10 cellular contexts compared by ENCODE assay signal in the genomic region with DNA sequence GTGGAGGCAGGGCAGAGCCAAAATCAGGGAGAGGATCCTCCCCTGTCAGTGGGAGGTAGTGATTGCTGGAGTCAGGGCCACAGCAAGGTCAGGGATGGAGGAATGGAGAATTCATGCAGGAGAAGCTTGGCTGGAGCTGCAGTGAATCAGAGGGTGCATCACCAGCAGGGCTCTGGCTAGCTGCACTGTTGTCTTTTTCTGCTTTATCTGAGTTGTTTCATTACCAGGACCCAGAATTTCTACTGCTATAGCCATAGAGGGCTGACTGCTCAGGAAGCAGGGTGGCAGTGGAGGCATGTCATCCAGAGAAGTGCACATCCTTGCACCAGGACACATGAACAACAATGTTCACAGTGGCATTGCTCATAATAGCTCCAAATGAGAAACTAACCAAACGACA.
DNase-seq lines count a peak whose midpoint lies in the region; ATAC-seq and TF ChIP-seq lines count a peak whose summit lies in the region.
"Had no signal": no experiment of that assay in that cellular context is flagged by ENCODE, and none has a peak within 500 bp of the region (broad histone marks: within the 10 kb centered on the region; RNA-seq: fewer than 3 reads in every experiment).

No MANE protein-coding gene starts in this region.

- peak; percentile 95 for DNase-seq in IMR-90
- no peak for DNase-seq in endothelial cell (ENCODE audit: low spot score)
- no peak for DNase-seq in lung (ENCODE audit: low spot score)
- DNase-seq in thoracic aorta (ENCODE audit: low spot score), result no peak
- no peak for DNase-seq in type B pancreatic cell (ENCODE audit: extremely low spot score, unreplicated experiment)
- DNase-seq in HAP-1 (ENCODE audit: low spot score in 2 of 2), result no peak
- DNase-seq in NCI-H526 (lab: John Stamatoyannopoulos, UW), result no peak
- no peak for DNase-seq in DMS 273 treated with DMSO at 0.1 percent for 48 hours (lab: John Stamatoyannopoulos, UW)
- DNase-seq: activated naive CD8-positive, alpha-beta T cell treated with anti-CD3 and anti-CD28 coated beads, Interleukin-2, amount 50 U/mL, for 24 hours; naive thymus-derived CD8-positive, alpha-beta T cell had no signal

- peak overlapping the region; percentile 13; the same call in 1 of the 2 replicates for H3K4me2 ChIP-seq in IMR-90 (ENCODE audit: low read depth, low read length)

- peak overlapping the region; percentile 98 for H3K23ac ChIP-seq in IMR-90 (ENCODE audit: low read depth, low read length)

- H3K9me3 Mint-ChIP-seq in endothelial cell (ENCODE audit: unreplicated experiment) (no peaks in the 10 kb centered on the region), type B pancreatic cell (no peaks in the 10 kb centered on the region)
- H3K9me3 Mint-ChIP-seq: activated naive CD8-positive, alpha-beta T cell treated with anti-CD3 and anti-CD28 coated beads, Interleukin-2, amount 50 U/mL, for 24 hours; naive thymus-derived CD8-positive, alpha-beta T cell had no signal

- peaks cover 36% of the 10 kb centered on the region for H3K9me1 ChIP-seq in IMR-90 (ENCODE audit: insufficient read depth, low read length)

- H3K4me3 ChIP-seq in IMR-90 (ENCODE audit: insufficient read depth, low read depth, low read length) (no peak overlapping the region), lung (no peak overlapping the region), thoracic aorta (no peak overlapping the region), HAP-1 (no peak overlapping the region)

- H3K4me1 ChIP-seq in IMR-90 (ENCODE audit: control insufficient read depth, insufficient read depth, low read length) (peaks cover 33% of the 10 kb centered on the region), lung (ENCODE audit: control insufficient read depth in 2 of 2, insufficient read depth in 2 of 2, low read length in 2 of 2) (peaks cover 5 to 14% of the 10 kb centered on the region in 2 donors), thoracic aorta (ENCODE audit: control insufficient read depth in 1 of 2, low read depth in 2 of 2) (peaks cover 24 to 69% of the 10 kb centered on the region in 2 donors), HAP-1 (no peaks in the 10 kb centered on the region)

- H3K9ac ChIP-seq in IMR-90 (ENCODE audit: low read depth, low read length), result peak overlapping the region; percentile 72

- H3K79me1 ChIP-seq in IMR-90 (ENCODE audit: low read depth in 1 of 2, low read length in 2 of 2), result peaks cover 5 to 34% of the 10 kb centered on the region in 2 experiments; a peak in 3 of 4 replicates

- H2AFZ ChIP-seq in IMR-90 (replicated peaks; ENCODE audit: low read length, poor library complexity), result peak overlapping the region; percentile 11

- H3K27ac Mint-ChIP-seq in endothelial cell (ENCODE audit: unreplicated experiment), result peak overlapping the region; percentile 62
- no peak overlapping the region for H3K27ac Mint-ChIP-seq in type B pancreatic cell
- H3K27ac Mint-ChIP-seq: activated naive CD8-positive, alpha-beta T cell treated with anti-CD3 and anti-CD28 coated beads, Interleukin-2, amount 50 U/mL, for 24 hours; naive thymus-derived CD8-positive, alpha-beta T cell had no signal

- peak overlapping the region; percentile 99 for H3K4ac ChIP-seq in IMR-90 (ENCODE audit: low read depth, low read length)

- CTCF ChIA-PET in IMR-90 (lab: Yijun Ruan, JAX), result interaction anchor here (0.8 to 2.6 kb wide), 7 partner anchors 11 to 123 kb away, joined by 3 to 13 read pairs (median 5); partner anchors contain the start of gene GALNT15

- H3K14ac ChIP-seq in IMR-90 (replicated peaks; ENCODE audit: low read depth, low read length), result peak overlapping the region; percentile 97

- no TSS peak for BruUV-seq in IMR-90 (replicated peaks; lab: Mats Ljungman, UMichigan)

- POLR2A ChIA-PET in IMR-90 (lab: Charles Lee; ENCODE audit: unreplicated experiment), result interaction anchor here (0.6 to 2.3 kb wide), 7 partner anchors 9 to 123 kb away, joined by 3 to 5 read pairs (median 4); no protein-coding TSS in a partner anchor

- H4K91ac ChIP-seq in IMR-90 (ENCODE audit: insufficient read depth, low read depth, low read length), result peak overlapping the region; percentile 96

- TF ChIP-seq POLR2A in IMR-90 (IDR thresholded peaks at IDR 0.05; ENCODE audit: low read depth, low read length), result peak; percentile 63

- peak overlapping the region; percentile 94 for H3K18ac ChIP-seq in IMR-90 (ENCODE audit: low read depth, low read length)

- peak overlapping the region; percentile 91 for H2BK15ac ChIP-seq in IMR-90 (ENCODE audit: low read depth, low read length)

- WGBS in IMR-90 (ENCODE audit: extremely low coverage in 2 of 2, insufficient read length in 1 of 2), 2 experiments, result no CpG with 5 or more reads among the region's 1 CpG
- 60 to 84% methylated on average over 1 of the region's 1 CpG for WGBS in lung, 2 donors

- peak overlapping the region; percentile 99 for H2BK20ac ChIP-seq in IMR-90 (ENCODE audit: low read depth, low read length)

- peak; percentile 31 for TF ChIP-seq RAD21 in IMR-90 (IDR thresholded peaks at IDR 0.05; ENCODE audit: low read length)

- H3K27ac ChIP-seq in IMR-90 (ENCODE audit: insufficient read depth, low read length), result peak overlapping the region; percentile 95
- H3K27ac ChIP-seq in lung (ENCODE audit: low read depth in 1 of 2, low read length in 1 of 2), result peak overlapping the region in 1 of 2 donors; percentile 73
- peak overlapping the region; percentile 75 to 81 for H3K27ac ChIP-seq in thoracic aorta

- peak overlapping the region; percentile 100 for H2BK120ac ChIP-seq in IMR-90 (ENCODE audit: low read depth, low read length)

- peak overlapping the region; percentile 98 for H2AK5ac ChIP-seq in IMR-90 (ENCODE audit: low read depth, low read length)

- H3K27me3 ChIP-seq in IMR-90 (ENCODE audit: control insufficient read depth, insufficient read depth, low read length) (no peaks in the 10 kb centered on the region), lung (ENCODE audit: control insufficient read depth, insufficient read depth) (no peaks in the 10 kb centered on the region), thoracic aorta (replicated peaks; ENCODE audit: insufficient read depth) (no peaks in the 10 kb centered on the region), HAP-1 (ENCODE audit: low read depth) (no peaks in the 10 kb centered on the region)

- ATAC-seq in IMR-90 (ENCODE audit: low read depth) (peak; percentile 62), lung (ENCODE audit: insufficient read depth, low FRiP score) (peak; percentile 62), thoracic aorta (ENCODE audit: insufficient number of reproducible peaks, low FRiP score, low read depth) (no peak)
- ATAC-seq: activated naive CD8-positive, alpha-beta T cell treated with anti-CD3 and anti-CD28 coated beads, Interleukin-2, amount 50 U/mL, for 24 hours; naive thymus-derived CD8-positive, alpha-beta T cell had no signal

- peak overlapping the region; percentile 96 for H2AK9ac ChIP-seq in IMR-90 (replicated peaks; ENCODE audit: low read depth, low read length, poor library complexity)

- peak overlapping the region; percentile 100 for H2BK5ac ChIP-seq in IMR-90 (ENCODE audit: low read depth, low read length, poor library complexity, severe bottlenecking)

- intact Hi-C loops in IMR-90 (cut with micrococcal nuclease), result loop anchor here (1.0 to 2.0 kb wide), 5 partner anchors 30 to 117 kb away; partner anchors contain the start of gene GALNT15

- H4K8ac ChIP-seq in IMR-90 (ENCODE audit: low read depth in 2 of 2, low read length in 2 of 2), result peak overlapping the region; percentile 40 to 97

- H3K36me3 ChIP-seq in IMR-90 (ENCODE audit: control insufficient read depth, insufficient read depth, low read length) (no peaks in the 10 kb centered on the region), lung (ENCODE audit: control insufficient read depth in 2 of 2, insufficient read depth in 2 of 2, low read length in 2 of 2) (no peaks in the 10 kb centered on the region), thoracic aorta (no peaks in the 10 kb centered on the region), HAP-1 (replicated peaks) (no peaks in the 10 kb centered on the region)

- no peaks in the 10 kb centered on the region for H4K20me1 ChIP-seq in IMR-90 (ENCODE audit: insufficient read depth, low read length)

- H3K27me3 Mint-ChIP-seq in endothelial cell (ENCODE audit: unreplicated experiment), result peaks cover 4% of the 10 kb centered on the region
- H3K27me3 Mint-ChIP-seq in type B pancreatic cell, result peaks cover 3% of the 10 kb centered on the region

- peak overlapping the region; percentile 95 for H3K56ac ChIP-seq in IMR-90 (ENCODE audit: extremely low read depth, insufficient read depth, low read length)

- H3K9me3 ChIP-seq in IMR-90 (ENCODE audit: control insufficient read depth, insufficient read depth, low read length), result no peaks in the 10 kb centered on the region; the same call in 1 of the 2 replicates
- no peaks in the 10 kb centered on the region for H3K9me3 ChIP-seq in lung (ENCODE audit: control insufficient read depth in 2 of 2, insufficient read depth in 1 of 2, low read length in 1 of 2)
- H3K9me3 ChIP-seq in thoracic aorta, result no peaks in the 10 kb centered on the region
- no peaks in the 10 kb centered on the region for H3K9me3 ChIP-seq in HAP-1

- H4K5ac ChIP-seq in IMR-90 (ENCODE audit: low read depth, low read length), result peak overlapping the region; percentile 86

- dilution Hi-C loops in IMR-90 (cut with HindIII; ENCODE audit: low sequenced_read_pairs, unreplicated experiment), result no loop called here

- in situ Hi-C loops in IMR-90 (cut with MboI; ENCODE audit: low sequenced_read_pairs) (loop anchor here (5.0 to 25.0 kb wide), 2 partner anchors 111 to 424 kb away; partner anchors contain the start of gene GALNT15), HAP-1 (cut with MboI; ENCODE audit: low sequenced_read_pairs) (no loop called here)

- 0 out of 2 replicates have a peak, but pooled peaks have one; percentile 4 for TF ChIP-seq CTCF in IMR-90 (conservative IDR thresholded peaks at IDR 0.05; ENCODE audit: low read depth, low read length)
- no peak for TF ChIP-seq CTCF in endothelial cell (IDR thresholded peaks at IDR 0.05; ENCODE audit: unreplicated experiment)
- no peak for TF ChIP-seq CTCF in lung (IDR thresholded peaks at IDR 0.05; ENCODE audit: control extremely low read depth, extremely low read depth)
- TF ChIP-seq CTCF in thoracic aorta (IDR thresholded peaks at IDR 0.05), result no peak
- no peak for TF ChIP-seq CTCF in type B pancreatic cell (conservative IDR thresholded peaks at IDR 0.05)

- H3K4me1 Mint-ChIP-seq in endothelial cell (ENCODE audit: unreplicated experiment) (peaks cover 16% of the 10 kb centered on the region), type B pancreatic cell (ENCODE audit: unreplicated experiment) (peaks cover 9% of the 10 kb centered on the region)
- H3K4me1 Mint-ChIP-seq: activated naive CD8-positive, alpha-beta T cell treated with anti-CD3 and anti-CD28 coated beads, Interleukin-2, amount 50 U/mL, for 24 hours had no signal

- H3K4me3 Mint-ChIP-seq in endothelial cell (ENCODE audit: unreplicated experiment) (peak overlapping the region; percentile 18), type B pancreatic cell (no peak overlapping the region)
- H3K4me3 Mint-ChIP-seq: activated naive CD8-positive, alpha-beta T cell treated with anti-CD3 and anti-CD28 coated beads, Interleukin-2, amount 50 U/mL, for 24 hours; naive thymus-derived CD8-positive, alpha-beta T cell had no signal

- H3K36me3 Mint-ChIP-seq in endothelial cell (ENCODE audit: low read depth, unreplicated experiment), result no peaks in the 10 kb centered on the region
- H3K36me3 Mint-ChIP-seq in type B pancreatic cell, result no peaks in the 10 kb centered on the region
- H3K36me3 Mint-ChIP-seq: naive thymus-derived CD8-positive, alpha-beta T cell had no signal
